In the genomic region with DNA sequence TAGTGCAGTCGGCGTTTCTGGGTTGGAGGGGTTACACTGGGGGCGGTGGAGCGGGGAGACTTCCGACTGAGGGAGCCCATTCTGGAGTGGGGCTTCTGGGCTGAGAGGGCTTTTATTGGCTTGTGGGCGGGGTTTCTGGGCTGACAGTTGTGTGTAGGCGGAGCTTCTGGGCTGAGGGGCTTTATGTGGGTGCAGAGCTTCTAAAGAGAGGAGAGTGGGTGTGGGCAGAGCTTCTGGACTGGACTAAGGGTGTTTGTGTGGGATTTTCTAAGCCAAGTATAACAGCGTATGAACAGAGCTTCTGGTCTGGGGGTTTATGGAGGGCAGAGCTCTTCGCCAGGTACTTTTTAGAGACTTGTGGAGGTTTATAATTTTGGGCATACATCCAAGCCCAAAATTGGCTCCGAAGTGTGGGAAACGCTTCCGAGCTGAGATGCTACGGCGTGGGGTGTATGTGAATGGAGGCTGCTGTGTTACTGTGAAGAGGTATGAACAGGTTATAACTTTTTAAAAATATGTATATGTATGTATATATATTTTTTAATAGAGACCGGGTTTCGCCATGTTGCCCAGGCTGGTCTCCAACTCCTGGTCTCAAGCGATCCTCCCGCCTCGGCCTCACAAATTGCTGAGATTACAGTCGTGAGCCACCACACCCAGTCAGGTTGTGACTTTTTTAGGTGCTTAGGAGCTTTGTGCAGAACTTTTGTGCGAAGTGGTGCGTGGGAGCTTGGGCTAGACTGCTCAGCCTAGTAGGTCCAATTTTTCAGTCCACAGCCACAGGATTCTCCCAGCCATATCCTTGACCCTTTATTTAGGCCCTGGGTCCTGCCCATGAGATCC, we compare ENCODE assay signal across 8 cellular contexts. TPM values are rescaled to one million over a fixed set of nuclear protein-coding genes. Genes with fewer than 3 reads are reported as not detected.
DNase-seq lines count a peak whose midpoint lies in the region; FAIRE-seq and TF ChIP-seq lines count a peak whose summit lies in the region.

No MANE protein-coding gene starts in this region.

- H3K27ac ChIP-seq in colonic mucosa (peak overlapping the region; percentile 94), muscle layer of colon (ENCODE audit: low read depth, low read length) (peak overlapping the region; percentile 97)

- TF ChIP-seq CTCF in colonic mucosa (IDR thresholded peaks at IDR 0.05) = peak; percentile 11

- peak overlapping the region; percentile 83 for H3K4me3 ChIP-seq in Jurkat, Clone E6-1 (ENCODE audit: low read length)
- H3K4me3 ChIP-seq in colonic mucosa (peak overlapping the region; percentile 71), muscle layer of colon (ENCODE audit: low read depth in 1 of 2, low read length in 2 of 2) (peak overlapping the region; percentile 84 to 94)

- H3K9ac ChIP-seq in colonic mucosa (ENCODE audit: low read depth in 2 of 2, low read length in 2 of 2) (peak overlapping the region; percentile 46 to 79), muscle layer of colon (ENCODE audit: low read length) (peak overlapping the region; percentile 49)

- H3K9me3 ChIP-seq in colonic mucosa (no peaks in the 10 kb centered on the region), muscle layer of colon (ENCODE audit: low read length) (no peaks in the 10 kb centered on the region)

- H3K36me3 ChIP-seq in colonic mucosa = peaks cover 5% of the 10 kb centered on the region
- H3K36me3 ChIP-seq in muscle layer of colon (ENCODE audit: insufficient read depth, low read length) = peaks cover 26% of the 10 kb centered on the region

- no peaks in the 10 kb centered on the region for H3K27me3 ChIP-seq in colonic mucosa
- no peaks in the 10 kb centered on the region for H3K27me3 ChIP-seq in muscle layer of colon (ENCODE audit: control insufficient read depth in 1 of 2, insufficient read depth in 2 of 2, low read length in 2 of 2)

- no peaks in the 10 kb centered on the region for H3K4me1 ChIP-seq in colonic mucosa
- peaks cover 13% of the 10 kb centered on the region for H3K4me1 ChIP-seq in muscle layer of colon (ENCODE audit: insufficient read depth, low read length)

- DNase-seq in GM12891 (ENCODE audit: insufficient read length, low spot score) (no peak), colonic mucosa (no peak), NCI-H187 treated with DMSO at 0.1 percent for 48 hours (lab: John Stamatoyannopoulos, UW) (no peak), NCI-H1436 treated with DMSO at 0.1 percent for 48 hours (lab: John Stamatoyannopoulos, UW) (no peak), NCI-H446 (lab: John Stamatoyannopoulos, UW) (no peak)
- no peak for DNase-seq in Jurkat, Clone E6-1 (ENCODE audit: low read depth, low spot score)
- DNase-seq in stimulated activated CD4-positive, alpha-beta T cell treated with anti-CD3 and anti-CD28 coated beads, Interleukin-4, amount 100 ng/mL, for 1 hour = no peak

- FAIRE-seq in GM12891 (lab: Jason Lieb, UNC) = no peak

- intact Hi-C loops in colonic mucosa (cut with DNase I) = no loop called here

- TF ChIP-seq POLR2A in GM12891 (IDR thresholded peaks at IDR 0.05; ENCODE audit: low read depth, low read length) = 0 out of 2 replicates have a peak, but pooled peaks have one; percentile 7

TF ChIP-seq in GM12891, 5 proteins besides CTCF, POLR2A, EP300 and RAD21:
- TF ChIP-seq POU2F2 (IDR thresholded peaks at IDR 0.05; ENCODE audit: low read depth, low read length) (no peak), POLR2AphosphoS5 (IDR thresholded peaks at IDR 0.05; ENCODE audit: low read depth, low read length) (no peak), TAF1 (IDR thresholded peaks at IDR 0.05; ENCODE audit: low read depth, low read length) (no peak)

RNA-seq across cellular contexts. Expression of a gene that starts 0.9 kb away (rescaled TPM):
- 15.9 TPM for polyA plus RNA-seq in GM12891 (2012; ENCODE audit: low read depth, missing spikeins)
- polyA plus RNA-seq in Jurkat, Clone E6-1 (2012; ENCODE audit: insufficient read depth, insufficient read length) = 43.0 TPM
- total RNA-seq in colonic mucosa = 10 to 100 TPM; 12.3 to 18.2 TPM

RNA-seq across cellular contexts. Expression of a gene that starts 34.2 kb away (rescaled TPM):
- polyA plus RNA-seq in GM12891 (2012; ENCODE audit: low read depth, missing spikeins) = 11.1 TPM
- polyA plus RNA-seq in Jurkat, Clone E6-1 (2012; ENCODE audit: insufficient read depth, insufficient read length) = 14.8 TPM
- 10 to 100 TPM; 56.7 to 66.9 TPM for total RNA-seq in colonic mucosa

RNA-seq across cellular contexts. Expression of a gene that starts 59.9 kb away (rescaled TPM):
- 96.0 TPM for polyA plus RNA-seq in GM12891 (2012; ENCODE audit: low read depth, missing spikeins)
- 197 TPM for polyA plus RNA-seq in Jurkat, Clone E6-1 (2012; ENCODE audit: insufficient read depth, insufficient read length)
- total RNA-seq in colonic mucosa = 100 to 1,000 TPM; 105 to 147 TPM
